Comparison of ENCODE assay signal across 15 cellular contexts in genomic region chr16:85515830-85516397, GRCh38.
DNase-seq lines count a peak whose midpoint lies in the region; ATAC-seq and TF ChIP-seq lines count a peak whose summit lies in the region.
"Had no signal": no experiment of that assay in that cellular context is flagged by ENCODE, and none has a peak within 500 bp of the region (broad histone marks: within the 10 kb centered on the region; RNA-seq: fewer than 3 reads in every experiment).

No MANE protein-coding gene starts in this region.

- H4K20me1 ChIP-seq in PC-9 (ENCODE audit: insufficient read depth) = no peaks in the 10 kb centered on the region

- H3K9me3 ChIP-seq in PC-9 (ENCODE audit: insufficient read depth, low read depth) (no peaks in the 10 kb centered on the region), stomach (no peaks in the 10 kb centered on the region), aorta (ENCODE audit: control insufficient read depth, low read length) (no peaks in the 10 kb centered on the region)
- no peaks in the 10 kb centered on the region for H3K9me3 ChIP-seq in CD8-positive, alpha-beta T cell (ENCODE audit: low read length)
- H3K9me3 ChIP-seq: spleen had no signal

- H3K4me3 ChIP-seq in PC-9 = peak overlapping the region; percentile 46; the same call in 1 of the 2 replicates
- H3K4me3 ChIP-seq in stomach = no peak overlapping the region
- H3K4me3 ChIP-seq in aorta (ENCODE audit: low read length in 2 of 2) = no peak overlapping the region
- H3K4me3 ChIP-seq in lower leg skin (ENCODE audit: low read depth, poor library complexity, severe bottlenecking) = no peak overlapping the region
- H3K4me3 ChIP-seq in CD8-positive, alpha-beta T cell (ENCODE audit: low read depth, low read length) = no peak overlapping the region
- H3K4me3 ChIP-seq: spleen had no signal

- no peaks in the 10 kb centered on the region for H3K9me2 ChIP-seq in PC-9 (ENCODE audit: insufficient read depth)

- H3K9me3 Mint-ChIP-seq in CD8-positive, alpha-beta T cell = no peaks in the 10 kb centered on the region

- no peak overlapping the region for H3K27ac Mint-ChIP-seq in CD8-positive, alpha-beta T cell
- H3K27ac Mint-ChIP-seq: naive B cell had no signal

- 47 to 65% (median 54%) methylated on average over 12 of the region's 12 CpGs for WGBS in stomach, 5 donors
- 78% methylated on average over 12 of the region's 12 CpGs for WGBS in aorta, 2 donors
- WGBS in lower leg skin, 2 donors = 70 to 80% methylated on average over 12 of the region's 12 CpGs

- no TSS peak for BruUV-seq in PC-9 (replicated peaks; lab: Mats Ljungman, UMichigan)

- H3K27ac ChIP-seq in PC-9 (peak overlapping the region; percentile 93), stomach (peak overlapping the region; percentile 52 to 89 (median 80)), aorta (ENCODE audit: low read depth in 1 of 2, low read length in 2 of 2) (peak overlapping the region in 1 of 2 donors; percentile 18)
- H3K27ac ChIP-seq in CD8-positive, alpha-beta T cell (ENCODE audit: low read depth, low read length) = no peak overlapping the region

- POLR2A ChIA-PET in PC-9 (lab: Charles Lee; ENCODE audit: unreplicated experiment) = no interaction called here
- POLR2A ChIA-PET in CD8-positive, alpha-beta T cell (lab: Charles Lee) = no interaction called here

- peak overlapping the region; percentile 82 for H3K4me2 ChIP-seq in PC-9

- CTCF ChIA-PET in PC-9 (lab: Charles Lee) = interaction anchor here (0.5 to 1.6 kb wide), 2 partner anchors 37 to 47 kb away, joined by 3 to 4 read pairs; no protein-coding TSS in a partner anchor
- CTCF ChIA-PET in CD8-positive, alpha-beta T cell (lab: Charles Lee) = no interaction called here

- TF ChIP-seq CTCF in PC-9 (conservative IDR thresholded peaks at IDR 0.05) (no peak), stomach (IDR thresholded peaks at IDR 0.05) (no peak), lower leg skin (IDR thresholded peaks at IDR 0.05) (no peak)
- TF ChIP-seq CTCF in CD8-positive, alpha-beta T cell (IDR thresholded peaks at IDR 0.05) = no peak

- no peak overlapping the region for H2AFZ ChIP-seq in PC-9

- TF ChIP-seq POLR2A in stomach (IDR thresholded peaks at IDR 0.05) = no peak
- TF ChIP-seq POLR2A in lower leg skin (IDR thresholded peaks at IDR 0.05) = no peak

- H3K27me3 ChIP-seq in PC-9 (ENCODE audit: insufficient read depth, low read depth) (no peaks in the 10 kb centered on the region), stomach (no peaks in the 10 kb centered on the region), aorta (ENCODE audit: control insufficient read depth in 1 of 2, insufficient read depth in 2 of 2, low read length in 1 of 2) (no peaks in the 10 kb centered on the region)
- H3K27me3 ChIP-seq in CD8-positive, alpha-beta T cell (ENCODE audit: insufficient read depth, low read length) = no peaks in the 10 kb centered on the region
- H3K27me3 ChIP-seq: spleen had no signal

- H3K4me1 ChIP-seq in PC-9 (replicated peaks; ENCODE audit: insufficient read depth) (peaks cover 55% of the 10 kb centered on the region), stomach (peaks cover 32 to 40% (median 38%) of the 10 kb centered on the region in 4 donors), aorta (ENCODE audit: control insufficient read depth in 1 of 2, insufficient read depth in 2 of 2, low read length in 2 of 2) (peaks cover 0 to 5% of the 10 kb centered on the region in 2 donors)
- H3K4me1 ChIP-seq in CD8-positive, alpha-beta T cell (ENCODE audit: insufficient read depth, low read length) = peaks cover 4% of the 10 kb centered on the region

- DNase-seq in EL (peak; percentile 13), PC-9 (peak; percentile 35 to 59), islet precursor cell (peak; percentile 74), stomach (peak; percentile 69), aorta (no peak), lower leg skin (ENCODE audit: low spot score in 2 of 2) (no peak)
- no peak for DNase-seq in CD8-positive, alpha-beta T cell
- DNase-seq: activated CD4-positive, CD25-positive, alpha-beta regulatory T cell; activated T-cell treated with anti-CD3 and anti-CD28 coated beads, Interleukin-2, amount 50 U/mL, for 48 hours; DMS153; naive B cell; NCI-H446 treated with DMSO at 0.1 percent for 48 hours; SIG-M5; spleen had no signal

- no peak overlapping the region for H3K4me3 Mint-ChIP-seq in CD8-positive, alpha-beta T cell
- H3K4me3 Mint-ChIP-seq: naive B cell had no signal

- H3K36me3 ChIP-seq in PC-9 (ENCODE audit: low read depth) = no peaks in the 10 kb centered on the region
- no peaks in the 10 kb centered on the region for H3K36me3 ChIP-seq in stomach
- H3K36me3 ChIP-seq in aorta (ENCODE audit: control insufficient read depth in 1 of 2, insufficient read depth in 2 of 2, low read length in 1 of 2) = no peaks in the 10 kb centered on the region
- no peaks in the 10 kb centered on the region for H3K36me3 ChIP-seq in CD8-positive, alpha-beta T cell (ENCODE audit: insufficient read depth, low read length)
- H3K36me3 ChIP-seq: spleen had no signal

- no peaks in the 10 kb centered on the region for H3K79me2 ChIP-seq in PC-9 (ENCODE audit: low read depth)

- intact Hi-C loops in PC-9 (cut with micrococcal nuclease; ENCODE audit: unreplicated experiment) = loop anchor here (1.0 to 2.0 kb wide), 2 partner anchors 39 to 44 kb away; no protein-coding TSS in a partner anchor
- intact Hi-C loops in stomach (cut with DNase I; ENCODE audit: low total_unique reads) = no loop called here
- intact Hi-C loops in aorta (cut with DNase I) = loop anchor here in 1 of 2 donors (1.0 to 2.0 kb wide), 3 partner anchors 39 to 195 kb away; no protein-coding TSS in a partner anchor
- intact Hi-C loops in lower leg skin (cut with DNase I; ENCODE audit: low total_unique reads) = no loop called here
- intact Hi-C loops in CD8-positive, alpha-beta T cell (cut with DNase I, micrococcal nuclease) = no loop called here

- peaks cover 46% of the 10 kb centered on the region for H3F3A ChIP-seq in PC-9 (ENCODE audit: insufficient read depth, low read depth)

- H3K36me3 Mint-ChIP-seq in CD8-positive, alpha-beta T cell = no peaks in the 10 kb centered on the region
- H3K36me3 Mint-ChIP-seq: naive B cell had no signal

- peaks cover 6% of the 10 kb centered on the region for H3K4me1 Mint-ChIP-seq in CD8-positive, alpha-beta T cell (ENCODE audit: low read depth)
- H3K4me1 Mint-ChIP-seq: naive B cell had no signal

- TF ChIP-seq EP300 in stomach (IDR thresholded peaks at IDR 0.05) = no peak

- ATAC-seq in aorta (ENCODE audit: low FRiP score) (no peak), HG02852 (IDR thresholded peaks at IDR 0.05; ENCODE audit: unreplicated experiment) (no peak)
- ATAC-seq in CD8-positive, alpha-beta T cell = no peak

- no peaks in the 10 kb centered on the region for H3K27me3 Mint-ChIP-seq in CD8-positive, alpha-beta T cell (ENCODE audit: low read depth)

Comparison
In these comparisons a context has a peak if more than half of its experiments do, and no peak if none do; other contexts are left out.
1. DNase-seq: peak in EL (single experiment), PC-9 (2 of 2), islet precursor cell (single experiment) and stomach (single experiment); none in aorta (0 of 2), lower leg skin (0 of 2) and CD8-positive, alpha-beta T cell (0 of 7).